ENCODE assay signal across 8 cellular contexts in genomic region chr17:75132018-75133000, GRCh38. TPM values are rescaled to one million over a fixed set of nuclear protein-coding genes. Genes with fewer than 3 reads are reported as not detected.
DNase-seq lines count a peak whose midpoint lies in the region; ATAC-seq and TF ChIP-seq lines count a peak whose summit lies in the region.
"Not testable (repeated sequence)": the region's sequence is repeated elsewhere in the genome, so short reads cannot be mapped to it uniquely, and the experiment has no call there.

No MANE protein-coding gene starts in this region.

- not testable (repeated sequence) for ATAC-seq in activated naive CD8-positive, alpha-beta T cell treated with anti-CD3 and anti-CD28 coated beads, Interleukin-2, amount 10 ng/mL, durations not matched to agents 7 days and 5 days (ENCODE audit: low read depth)

- peak overlapping the region; percentile 85 for H3K4me3 Mint-ChIP-seq in activated naive CD8-positive, alpha-beta T cell treated with anti-CD3 and anti-CD28 coated beads, Interleukin-2, amount 10 ng/mL, durations not matched to agents 7 days and 5 days
- H3K4me3 Mint-ChIP-seq in endodermal cell (peak overlapping the region; percentile 79), immature natural killer cell (peak overlapping the region; percentile 91 to 92 (median 92)), neural progenitor cell (peak overlapping the region; percentile 89)

- H3K4me1 Mint-ChIP-seq in activated naive CD8-positive, alpha-beta T cell treated with anti-CD3 and anti-CD28 coated beads, Interleukin-2, amount 10 ng/mL, durations not matched to agents 7 days and 5 days; endodermal cell: not testable (repeated sequence)
- peaks cover 18 to 20% of the 10 kb centered on the region in 2 donors for H3K4me1 Mint-ChIP-seq in immature natural killer cell
- H3K4me1 Mint-ChIP-seq in neural progenitor cell: peaks cover 12% of the 10 kb centered on the region

- peak overlapping the region; percentile 81 for H3K4me2 ChIP-seq in neural progenitor cell

- peaks cover 13% of the 10 kb centered on the region for H3K36me3 Mint-ChIP-seq in activated naive CD8-positive, alpha-beta T cell treated with anti-CD3 and anti-CD28 coated beads, Interleukin-2, amount 10 ng/mL, durations not matched to agents 7 days and 5 days
- H3K36me3 Mint-ChIP-seq in endodermal cell (ENCODE audit: low read depth) (peaks cover 30% of the 10 kb centered on the region), neural progenitor cell (peaks cover 20% of the 10 kb centered on the region)
- not testable (repeated sequence) for H3K36me3 Mint-ChIP-seq in immature natural killer cell

- peaks cover 86% of the 10 kb centered on the region for H3F3A ChIP-seq in neural progenitor cell (ENCODE audit: low read depth)

- not testable (repeated sequence) for H3K9me3 Mint-ChIP-seq in activated naive CD8-positive, alpha-beta T cell treated with anti-CD3 and anti-CD28 coated beads, Interleukin-2, amount 10 ng/mL, durations not matched to agents 7 days and 5 days; endodermal cell; immature natural killer cell; neural progenitor cell

- peaks cover 17% of the 10 kb centered on the region for H3K79me2 ChIP-seq in neural progenitor cell (ENCODE audit: low read depth)

- peak overlapping the region; percentile 94 for H3K27ac ChIP-seq in C4-2B
- peak overlapping the region; percentile 98; the same call in 1 of the 2 replicates for H3K27ac ChIP-seq in HUES6 (ENCODE audit: low read depth, low read length)
- H3K27ac ChIP-seq in SJCRH30: peak overlapping the region; percentile 58
- H3K27ac ChIP-seq in endodermal cell (ENCODE audit: low read depth, low read length): peak overlapping the region; percentile 86
- peak overlapping the region; percentile 70 for H3K27ac ChIP-seq in neural progenitor cell
- H3K27ac ChIP-seq in substantia nigra (ENCODE audit: low read depth, low read length, poor library complexity, severe bottlenecking): peak overlapping the region; percentile 83

- not testable (repeated sequence) for H3K9me3 ChIP-seq in HUES6 (ENCODE audit: control insufficient read depth, insufficient read depth, low read depth, low read length); SJCRH30 (replicated peaks); endodermal cell (ENCODE audit: control insufficient read depth, low read length); neural progenitor cell (ENCODE audit: low read depth)

- peaks cover 40% of the 10 kb centered on the region for H3K36me3 ChIP-seq in HUES6 (ENCODE audit: control insufficient read depth, insufficient read depth, low read length)
- peaks cover 12% of the 10 kb centered on the region for H3K36me3 ChIP-seq in SJCRH30
- peaks cover 43% of the 10 kb centered on the region for H3K36me3 ChIP-seq in endodermal cell (ENCODE audit: control insufficient read depth, insufficient read depth, low read length)
- H3K36me3 ChIP-seq in neural progenitor cell: not testable (repeated sequence)

- H3K27me3 ChIP-seq in HUES6 (ENCODE audit: control insufficient read depth, insufficient read depth, low read length); SJCRH30; endodermal cell (ENCODE audit: control insufficient read depth, insufficient read depth, low read length, poor library complexity, severe bottlenecking); neural progenitor cell: not testable (repeated sequence)

- not testable (repeated sequence) for TF ChIP-seq CTCF in C4-2B (conservative IDR thresholded peaks at IDR 0.05); endodermal cell (conservative IDR thresholded peaks at IDR 0.05); neural progenitor cell (IDR thresholded peaks at IDR 0.05)

- H3K4me3 ChIP-seq in HUES6 (ENCODE audit: low read depth, low read length) (peak overlapping the region; percentile 88), SJCRH30 (peak overlapping the region; percentile 81), endodermal cell (ENCODE audit: low read length) (peak overlapping the region; percentile 83), neural progenitor cell (peak overlapping the region; percentile 84)

- H3K27ac Mint-ChIP-seq in activated naive CD8-positive, alpha-beta T cell treated with anti-CD3 and anti-CD28 coated beads, Interleukin-2, amount 10 ng/mL, durations not matched to agents 7 days and 5 days: peak overlapping the region; percentile 85
- H3K27ac Mint-ChIP-seq in endodermal cell (peak overlapping the region; percentile 88), immature natural killer cell (peak overlapping the region; percentile 82 to 93 (median 90)), neural progenitor cell (peak overlapping the region; percentile 82)

- H3K9ac ChIP-seq in HUES6 (ENCODE audit: low read length) (peak overlapping the region; percentile 94), endodermal cell (ENCODE audit: extremely low read depth, low read length, poor library complexity, severe bottlenecking) (peak overlapping the region; percentile 11)
- not testable (repeated sequence) for H3K9ac ChIP-seq in neural progenitor cell

- peak in 1 of 2 experiments; percentile 46 for DNase-seq in SJCRH30
- DNase-seq in activated naive CD8-positive, alpha-beta T cell treated with anti-CD3 and anti-CD28 coated beads, Interleukin-2, amount 10 ng/mL, durations not matched to agents 7 days and 5 days; endodermal cell; immature natural killer cell; substantia nigra (lab: John Stamatoyannopoulos, UW): not testable (repeated sequence)
- peak; percentile 58 for DNase-seq in neural progenitor cell (ENCODE audit: low spot score)

- POLR2A ChIA-PET in activated naive CD8-positive, alpha-beta T cell treated with anti-CD3 and anti-CD28 coated beads, Interleukin-2, amount 10 ng/mL, durations not matched to agents 7 days and 5 days (lab: Charles Lee): interaction anchor here (0.6 to 3.9 kb wide), 9 partner anchors 9 to 129 kb away, joined by 3 to 45 read pairs (median 4); partner anchors contain the start of genes ARMC7, GGA3, JPT1 and MRPL58

- WGBS in endodermal cell (ENCODE audit: insufficient coverage in 1 of 2, insufficient read length in 1 of 2), 2 experiments: 87 to 90% methylated on average over 33 to 40 of the region's 40 CpGs

- H2AFZ ChIP-seq in neural progenitor cell (replicated peaks): peak overlapping the region; percentile 55

- H3K4me1 ChIP-seq in HUES6 (ENCODE audit: control insufficient read depth, insufficient read depth, low read length); SJCRH30; endodermal cell (ENCODE audit: control insufficient read depth, insufficient read depth, low read length); neural progenitor cell: not testable (repeated sequence)

- H3K27me3 Mint-ChIP-seq in activated naive CD8-positive, alpha-beta T cell treated with anti-CD3 and anti-CD28 coated beads, Interleukin-2, amount 10 ng/mL, durations not matched to agents 7 days and 5 days; endodermal cell (ENCODE audit: insufficient read depth); immature natural killer cell (ENCODE audit: low read depth in 3 of 3); neural progenitor cell (ENCODE audit: insufficient read depth, low read depth): not testable (repeated sequence)

- peaks cover 35% of the 10 kb centered on the region for H4K20me1 ChIP-seq in neural progenitor cell (ENCODE audit: low read depth)

RNA-seq across cellular contexts. Expression of gene NT5C, which starts 0.8 kb away (rescaled TPM):
- total RNA-seq in SJCRH30 (2014; rRNA removed; shearing (Covaris generic)): 34.5 and 36.0 TPM in 2 replicates
- 10 to 100 TPM; 69.9 to 70.8 TPM for total RNA-seq in activated naive CD8-positive, alpha-beta T cell treated with anti-CD3 and anti-CD28 coated beads, Interleukin-2, amount 10 ng/mL, durations not matched to agents 7 days and 5 days
- total RNA-seq in endodermal cell: 10 to 100 TPM; 69.1 to 80.3 TPM
- 71.1 TPM for polyA plus RNA-seq in endodermal cell (2013, experiment 1 of 2)
- 57.0 TPM for polyA plus RNA-seq in endodermal cell (2013, experiment 2 of 2)
- 100 to 1,000 TPM in 1 of 3 donors, 10 to 100 TPM in 2; 80.3 to 111 (median 88.8) TPM for polyA plus RNA-seq in immature natural killer cell
- total RNA-seq in neural progenitor cell (ENCODE audit: low replicate concordance): 45.8 and 117 TPM in 2 replicates

RNA-seq across cellular contexts. Expression of gene JPT1, which starts 22.0 kb away (rescaled TPM):
- 313 and 320 TPM in 2 replicates for total RNA-seq in SJCRH30 (2014; rRNA removed; shearing (Covaris generic))
- 100 to 1,000 TPM; 194 to 213 TPM for total RNA-seq in activated naive CD8-positive, alpha-beta T cell treated with anti-CD3 and anti-CD28 coated beads, Interleukin-2, amount 10 ng/mL, durations not matched to agents 7 days and 5 days
- total RNA-seq in endodermal cell: 100 to 1,000 TPM; 148 to 156 TPM
- 352 TPM for polyA plus RNA-seq in endodermal cell (2013, experiment 1 of 2)
- 339 TPM for polyA plus RNA-seq in endodermal cell (2013, experiment 2 of 2)
- 100 to 1,000 TPM; 105 to 168 (median 133) TPM for polyA plus RNA-seq in immature natural killer cell
- total RNA-seq in neural progenitor cell (ENCODE audit: low replicate concordance): 236 and 286 TPM in 2 replicates

RNA-seq across cellular contexts. Expression of gene ARMC7, which starts 22.5 kb away (rescaled TPM):
- 9.6 and 10.9 TPM in 2 replicates for total RNA-seq in SJCRH30 (2014; rRNA removed; shearing (Covaris generic))
- 10 to 100 TPM; 16.2 to 17.6 TPM for total RNA-seq in activated naive CD8-positive, alpha-beta T cell treated with anti-CD3 and anti-CD28 coated beads, Interleukin-2, amount 10 ng/mL, durations not matched to agents 7 days and 5 days
- 10 to 100 TPM; 20.0 to 26.6 TPM for total RNA-seq in endodermal cell
- polyA plus RNA-seq in endodermal cell (2013, experiment 1 of 2): 14.0 TPM
- 12.3 TPM for polyA plus RNA-seq in endodermal cell (2013, experiment 2 of 2)
- polyA plus RNA-seq in immature natural killer cell: 1 to 10 TPM in 2 of 3 donors, under 1 TPM in 1; 0.57 to 7.5 (median 3.5) TPM
- 1.9 and 4.3 TPM in 2 replicates for total RNA-seq in neural progenitor cell (ENCODE audit: low replicate concordance)

RNA-seq across cellular contexts. Expression of gene SLC16A5, which starts 44.6 kb away (rescaled TPM):
- total RNA-seq in SJCRH30 (2014; rRNA removed; shearing (Covaris generic)): 0.04 TPM in 1 of 2 replicates, not detected in the other
- 10 to 100 TPM in 1 of 2 experiments, 1 to 10 TPM in 1; 9.1 to 11.0 TPM for total RNA-seq in activated naive CD8-positive, alpha-beta T cell treated with anti-CD3 and anti-CD28 coated beads, Interleukin-2, amount 10 ng/mL, durations not matched to agents 7 days and 5 days
- total RNA-seq in endodermal cell (10 to 100 TPM; 28.8 to 54.0 TPM), neural progenitor cell (ENCODE audit: low replicate concordance) (3.4 and 19.9 TPM in 2 replicates)
- 10.8 TPM for polyA plus RNA-seq in endodermal cell (2013, experiment 1 of 2)
- polyA plus RNA-seq in endodermal cell (2013, experiment 2 of 2): 7.6 TPM
- 1 to 10 TPM; 1.5 to 2.1 (median 1.5) TPM for polyA plus RNA-seq in immature natural killer cell

RNA-seq across cellular contexts. Expression of gene SUMO2, which starts 50.5 kb away (rescaled TPM):
- 433 and 472 TPM in 2 replicates for total RNA-seq in SJCRH30 (2014; rRNA removed; shearing (Covaris generic))
- total RNA-seq in activated naive CD8-positive, alpha-beta T cell treated with anti-CD3 and anti-CD28 coated beads, Interleukin-2, amount 10 ng/mL, durations not matched to agents 7 days and 5 days: 100 to 1,000 TPM; 470 to 500 TPM
- total RNA-seq in endodermal cell (100 to 1,000 TPM; 586 to 714 TPM), neural progenitor cell (ENCODE audit: low replicate concordance) (250 and 372 TPM in 2 replicates)
- polyA plus RNA-seq in endodermal cell (2013, experiment 1 of 2): 640 TPM
- 584 TPM for polyA plus RNA-seq in endodermal cell (2013, experiment 2 of 2)
- polyA plus RNA-seq in immature natural killer cell: 100 to 1,000 TPM; 214 to 427 (median 404) TPM
